Comparison of ENCODE assay signal across 20 cellular contexts in genomic region chr4:26958925-26959653, GRCh38.
DNase-seq lines count a peak whose midpoint lies in the region; ATAC-seq and TF ChIP-seq lines count a peak whose summit lies in the region.
"Had no signal": no experiment of that assay in that cellular context is flagged by ENCODE, and none has a peak within 500 bp of the region (broad histone marks: within the 10 kb centered on the region; RNA-seq: fewer than 3 reads in every experiment).

No MANE protein-coding gene starts in this region.

- no peaks in the 10 kb centered on the region for H3K9me3 ChIP-seq in HAP-1
- H3K9me3 ChIP-seq: prostate gland had no signal

- ATAC-seq in activated CD4-positive, CD25-positive, alpha-beta regulatory T cell treated with anti-CD3 and anti-CD28 coated beads, Interleukin-2, amount 50 U/mL, for 24 hours: peak; percentile 82 to 91
- ATAC-seq in HG03565 (IDR thresholded peaks at IDR 0.05; ENCODE audit: unreplicated experiment) (peak; percentile 45), natural killer cell (no peak), HG03108 (IDR thresholded peaks at IDR 0.05; ENCODE audit: unreplicated experiment) (no peak), HG02840 (IDR thresholded peaks at IDR 0.05; ENCODE audit: low FRiP score, unreplicated experiment) (no peak)
- ATAC-seq: left lobe of liver, Panc1, SK-N-SH treated with all-trans-retinoic acid at 6 μM for 48 hours had no signal

- DNase-seq in activated CD4-positive, CD25-positive, alpha-beta regulatory T cell treated with anti-CD3 and anti-CD28 coated beads, Interleukin-2, amount 50 U/mL, for 72 hours: no peak
- DNase-seq in activated naive CD8-positive, alpha-beta T cell treated with anti-CD3 and anti-CD28 coated beads for 36 hours: no peak
- DNase-seq in natural killer cell (no peak), HAP-1 (ENCODE audit: low spot score in 2 of 2) (no peak)
- DNase-seq: C1 segment of cervical spinal cord; DMS79 treated with DMSO at 0.1 percent for 48 hours; foreskin fibroblast; HFFc6; NCI-H1048; NCI-H2171; NCI-H748 treated with DMSO at 0.1 percent for 48 hours; stimulated activated naive CD4-positive, alpha-beta T cell treated with Interleukin-2 at 50 U/mL for 16 hours had no signal

- H3K4me1 Mint-ChIP-seq in activated naive CD8-positive, alpha-beta T cell treated with anti-CD3 and anti-CD28 coated beads for 36 hours: peaks cover 46% of the 10 kb centered on the region
- peaks cover 30 to 33% of the 10 kb centered on the region in 2 donors for H3K4me1 Mint-ChIP-seq in natural killer cell

- no peaks in the 10 kb centered on the region for H3K27me3 ChIP-seq in HAP-1 (ENCODE audit: low read depth)

- H3K4me3 ChIP-seq in HAP-1: no peak overlapping the region
- H3K4me3 ChIP-seq: prostate gland had no signal

- H3K36me3 Mint-ChIP-seq in activated naive CD8-positive, alpha-beta T cell treated with anti-CD3 and anti-CD28 coated beads for 36 hours: peaks cover 30% of the 10 kb centered on the region
- H3K36me3 Mint-ChIP-seq in natural killer cell: no peaks in the 10 kb centered on the region

- in situ Hi-C loops in HAP-1 (cut with MboI; ENCODE audit: low sequenced_read_pairs): no loop called here

- H3K27me3 Mint-ChIP-seq in activated naive CD8-positive, alpha-beta T cell treated with anti-CD3 and anti-CD28 coated beads for 36 hours: no peaks in the 10 kb centered on the region
- H3K27me3 Mint-ChIP-seq in natural killer cell (ENCODE audit: low read depth in 2 of 2): no peaks in the 10 kb centered on the region

- H3K4me3 Mint-ChIP-seq in activated naive CD8-positive, alpha-beta T cell treated with anti-CD3 and anti-CD28 coated beads for 36 hours: peak overlapping the region; percentile 6
- H3K4me3 Mint-ChIP-seq in natural killer cell: no peak overlapping the region
- H3K4me3 Mint-ChIP-seq: HFFc6 had no signal

- TF ChIP-seq CTCF in natural killer cell (IDR thresholded peaks at IDR 0.05): no peak

- no peaks in the 10 kb centered on the region for H3K9me3 Mint-ChIP-seq in activated naive CD8-positive, alpha-beta T cell treated with anti-CD3 and anti-CD28 coated beads for 36 hours
- no peaks in the 10 kb centered on the region for H3K9me3 Mint-ChIP-seq in natural killer cell
- H3K9me3 Mint-ChIP-seq: HFFc6 had no signal

- H3K4me1 ChIP-seq in HAP-1: no peaks in the 10 kb centered on the region
- H3K4me1 ChIP-seq: prostate gland had no signal

- H3K27ac Mint-ChIP-seq in activated naive CD8-positive, alpha-beta T cell treated with anti-CD3 and anti-CD28 coated beads for 36 hours: peak overlapping the region; percentile 59
- peak overlapping the region; percentile 9 to 29 for H3K27ac Mint-ChIP-seq in natural killer cell
- H3K27ac Mint-ChIP-seq: HFFc6 had no signal

- H3K36me3 ChIP-seq in HAP-1 (replicated peaks): no peaks in the 10 kb centered on the region
- H3K36me3 ChIP-seq: prostate gland had no signal

- intact Hi-C loops in natural killer cell (cut with micrococcal nuclease): no loop called here

Comparison
In these comparisons a context has a peak if more than half of its experiments do, and no peak if none do; other contexts are left out.
1. ATAC-seq: peak in activated CD4-positive, CD25-positive, alpha-beta regulatory T cell treated with anti-CD3 and anti-CD28 coated beads, Interleukin-2, amount 50 U/mL, for 24 hours (2 of 2) and HG03565 (single experiment); none in natural killer cell (0 of 3), HG03108 (single experiment) and HG02840 (single experiment).